8 cellular contexts compared by ENCODE assay signal in genomic region chrX:153981231-153981630, GRCh38. TPM values are rescaled to one million over a fixed set of nuclear protein-coding genes. Genes with fewer than 3 reads are reported as not detected.
A peak's percentile ranks its signal among the peaks of the same experiment; 100 is the strongest.
DNase-seq lines count a peak whose midpoint lies in the region; ATAC-seq and TF ChIP-seq lines count a peak whose summit lies in the region.

No MANE protein-coding gene starts in this region.

- H3K4me3 Mint-ChIP-seq in activated T-helper 2 cell treated with anti-CD3 and anti-CD28 coated beads, Interferon-gamma antibody, Interleukin-2, Interleukin-4, amounts not matched to agents 10 μg/mL and 5 μg/mL and 100 μg/mL, durations not matched to agents 14 hours and 24 hours and 36 hours (ENCODE audit: low read depth): peak overlapping the region; percentile 55
- peak overlapping the region; percentile 70 to 86 (median 78) for H3K4me3 Mint-ChIP-seq in naive thymus-derived CD4-positive, alpha-beta T cell
- no peak overlapping the region for H3K4me3 Mint-ChIP-seq in type B pancreatic cell

- peak overlapping the region; percentile 98 for H3K27ac Mint-ChIP-seq in activated T-helper 2 cell treated with anti-CD3 and anti-CD28 coated beads, Interferon-gamma antibody, Interleukin-2, Interleukin-4, amounts not matched to agents 10 μg/mL and 5 μg/mL and 100 μg/mL, durations not matched to agents 14 hours and 24 hours and 36 hours
- H3K27ac Mint-ChIP-seq in naive thymus-derived CD4-positive, alpha-beta T cell: peak overlapping the region; percentile 89 to 97 (median 96)
- H3K27ac Mint-ChIP-seq in type B pancreatic cell: peak overlapping the region; percentile 24

- POLR2A ChIA-PET in naive thymus-derived CD4-positive, alpha-beta T cell (lab: Charles Lee): interaction anchor here (0.9 to 2.8 kb wide), 10 partner anchors 11 to 448 kb away, joined by 3 to 53 read pairs (median 7); partner anchors contain the start of genes ARHGAP4, HCFC1, IRAK1 and RPL10

- CTCF ChIA-PET in naive thymus-derived CD4-positive, alpha-beta T cell (lab: Charles Lee): interaction anchor here (1.9 to 2.1 kb wide), 2 partner anchors 10 to 14 kb away, joined by 10 read pairs; partner anchors contain the start of gene HCFC1

- no peaks in the 10 kb centered on the region for H3K9me3 Mint-ChIP-seq in activated T-helper 2 cell treated with anti-CD3 and anti-CD28 coated beads, Interferon-gamma antibody, Interleukin-2, Interleukin-4, amounts not matched to agents 10 μg/mL and 5 μg/mL and 100 μg/mL, durations not matched to agents 14 hours and 24 hours and 36 hours
- H3K9me3 Mint-ChIP-seq in naive thymus-derived CD4-positive, alpha-beta T cell: no peaks in the 10 kb centered on the region
- no peaks in the 10 kb centered on the region for H3K9me3 Mint-ChIP-seq in type B pancreatic cell

- peak overlapping the region; percentile 68 for H3K27ac ChIP-seq in naive thymus-derived CD4-positive, alpha-beta T cell (ENCODE audit: low read depth, low read length)

- intact Hi-C loops in activated T-helper 2 cell treated with anti-CD3 and anti-CD28 coated beads, Interferon-gamma antibody, Interleukin-2, Interleukin-4, amounts not matched to agents 10 μg/mL and 5 μg/mL and 100 μg/mL, durations not matched to agents 14 hours and 24 hours and 36 hours (cut with micrococcal nuclease): loop anchor here (5.0 kb wide), 1 partner anchor 36 kb away; the partner anchor contains the start of gene IRAK1
- intact Hi-C loops in naive thymus-derived CD4-positive, alpha-beta T cell (cut with micrococcal nuclease): loop anchor here (1.0 kb wide), 1 partner anchor 9 kb away; the partner anchor contains the start of gene TMEM187 (in 2 of the 2)

- peaks cover 35% of the 10 kb centered on the region for H3K4me1 Mint-ChIP-seq in activated T-helper 2 cell treated with anti-CD3 and anti-CD28 coated beads, Interferon-gamma antibody, Interleukin-2, Interleukin-4, amounts not matched to agents 10 μg/mL and 5 μg/mL and 100 μg/mL, durations not matched to agents 14 hours and 24 hours and 36 hours (ENCODE audit: low read depth)
- H3K4me1 Mint-ChIP-seq in naive thymus-derived CD4-positive, alpha-beta T cell: peaks cover 18 to 53% (median 32%) of the 10 kb centered on the region in 7 donors
- peaks cover 6% of the 10 kb centered on the region for H3K4me1 Mint-ChIP-seq in type B pancreatic cell (ENCODE audit: unreplicated experiment)

- no peak for ATAC-seq in naive thymus-derived CD4-positive, alpha-beta T cell
- ATAC-seq in HG03460 (IDR thresholded peaks at IDR 0.05; ENCODE audit: unreplicated experiment) (no peak), GM21390 (IDR thresholded peaks at IDR 0.05; ENCODE audit: unreplicated experiment) (no peak)

- H3K27me3 ChIP-seq in naive thymus-derived CD4-positive, alpha-beta T cell (ENCODE audit: control insufficient read depth in 2 of 2, insufficient read depth in 2 of 2, low read length in 2 of 2): no peaks in the 10 kb centered on the region

- DNase-seq in activated effector memory CD4-positive, alpha-beta T cell treated with anti-CD3 and anti-CD28 coated beads, Interleukin-2, amount 50 U/mL, for 16 hours: peak; percentile 58
- no peak for DNase-seq in activated effector memory CD4-positive, alpha-beta T cell treated with Interleukin-2 at 50 U/mL for 16 hours
- DNase-seq in activated T-helper 2 cell treated with anti-CD3 and anti-CD28 coated beads, Interferon-gamma antibody, Interleukin-2, Interleukin-4, amounts not matched to agents 10 μg/mL and 5 μg/mL and 100 μg/mL, durations not matched to agents 14 hours and 24 hours and 36 hours (ENCODE audit: low spot score): no peak
- DNase-seq in naive thymus-derived CD4-positive, alpha-beta T cell: no peak
- DNase-seq in type B pancreatic cell (ENCODE audit: extremely low spot score, unreplicated experiment): no peak
- DNase-seq in RKO (ENCODE audit: low spot score): no peak

- no peaks in the 10 kb centered on the region for H3K36me3 ChIP-seq in naive thymus-derived CD4-positive, alpha-beta T cell (ENCODE audit: control insufficient read depth in 2 of 3, insufficient read depth in 3 of 3, low read length in 3 of 3)

- no peaks in the 10 kb centered on the region for H3K36me3 Mint-ChIP-seq in activated T-helper 2 cell treated with anti-CD3 and anti-CD28 coated beads, Interferon-gamma antibody, Interleukin-2, Interleukin-4, amounts not matched to agents 10 μg/mL and 5 μg/mL and 100 μg/mL, durations not matched to agents 14 hours and 24 hours and 36 hours (ENCODE audit: low read depth)
- H3K36me3 Mint-ChIP-seq in naive thymus-derived CD4-positive, alpha-beta T cell: no peaks in the 10 kb centered on the region
- H3K36me3 Mint-ChIP-seq in type B pancreatic cell: peaks cover 5% of the 10 kb centered on the region

- H3K9me3 ChIP-seq in naive thymus-derived CD4-positive, alpha-beta T cell (ENCODE audit: control insufficient read depth in 2 of 3, low read length in 3 of 3): no peaks in the 10 kb centered on the region

- peaks cover 37 to 41% of the 10 kb centered on the region in 2 donors for H3K4me1 ChIP-seq in naive thymus-derived CD4-positive, alpha-beta T cell (ENCODE audit: control insufficient read depth in 2 of 2, insufficient read depth in 2 of 2, low read length in 2 of 2)

- no peaks in the 10 kb centered on the region for H3K27me3 Mint-ChIP-seq in activated T-helper 2 cell treated with anti-CD3 and anti-CD28 coated beads, Interferon-gamma antibody, Interleukin-2, Interleukin-4, amounts not matched to agents 10 μg/mL and 5 μg/mL and 100 μg/mL, durations not matched to agents 14 hours and 24 hours and 36 hours (ENCODE audit: low read depth)
- no peaks in the 10 kb centered on the region for H3K27me3 Mint-ChIP-seq in naive thymus-derived CD4-positive, alpha-beta T cell
- no peaks in the 10 kb centered on the region for H3K27me3 Mint-ChIP-seq in type B pancreatic cell

- peak overlapping the region; percentile 25 for H3K4me3 ChIP-seq in naive thymus-derived CD4-positive, alpha-beta T cell (ENCODE audit: low read length)

- no peak for TF ChIP-seq CTCF in type B pancreatic cell (conservative IDR thresholded peaks at IDR 0.05)

RNA-seq across cellular contexts. Expression of gene TMEM187, which starts 8.7 kb away (rescaled TPM):
- 2.1 and 2.7 TPM in 2 replicates for total RNA-seq in activated T-helper 2 cell treated with anti-CD3 and anti-CD28 coated beads, Interferon-gamma antibody, Interleukin-2, Interleukin-4, amounts not matched to agents 10 μg/mL and 5 μg/mL and 100 μg/mL, durations not matched to agents 14 hours and 24 hours and 36 hours
- total RNA-seq in naive thymus-derived CD4-positive, alpha-beta T cell: 10 to 100 TPM in 2 of 5 experiments, 1 to 10 TPM in 3; 1.4 to 13.4 (median 7.1) TPM
- 10 to 100 TPM in 1 of 2 donors, 1 to 10 TPM in 1; 10.0 to 22.7 TPM for polyA plus RNA-seq in naive thymus-derived CD4-positive, alpha-beta T cell
- 14.4 and 15.2 TPM in 2 replicates for total RNA-seq in type B pancreatic cell (ENCODE audit: low replicate concordance)

RNA-seq across cellular contexts. Expression of gene HCFC1, which starts 9.6 kb away (rescaled TPM):
- total RNA-seq in activated T-helper 2 cell treated with anti-CD3 and anti-CD28 coated beads, Interferon-gamma antibody, Interleukin-2, Interleukin-4, amounts not matched to agents 10 μg/mL and 5 μg/mL and 100 μg/mL, durations not matched to agents 14 hours and 24 hours and 36 hours: 107 and 108 TPM in 2 replicates
- 100 to 1,000 TPM in 1 of 5 experiments, 10 to 100 TPM in 4; 52.3 to 106 (median 67.2) TPM for total RNA-seq in naive thymus-derived CD4-positive, alpha-beta T cell
- 10 to 100 TPM in 1 of 2 donors, 1 to 10 TPM in 1; 6.6 to 15.0 TPM for polyA plus RNA-seq in naive thymus-derived CD4-positive, alpha-beta T cell
- 81.2 and 98.0 TPM in 2 replicates for total RNA-seq in type B pancreatic cell (ENCODE audit: low replicate concordance)

RNA-seq across cellular contexts. Expression of gene RENBP, which starts 36.8 kb away (rescaled TPM):
- 11.4 and 12.4 TPM in 2 replicates for total RNA-seq in activated T-helper 2 cell treated with anti-CD3 and anti-CD28 coated beads, Interferon-gamma antibody, Interleukin-2, Interleukin-4, amounts not matched to agents 10 μg/mL and 5 μg/mL and 100 μg/mL, durations not matched to agents 14 hours and 24 hours and 36 hours
- 10 to 100 TPM; 14.8 to 32.7 (median 27.7) TPM for total RNA-seq in naive thymus-derived CD4-positive, alpha-beta T cell
- 1 to 10 TPM in 1 of 2 donors, under 1 TPM in 1; 0.47 to 1.3 TPM for polyA plus RNA-seq in naive thymus-derived CD4-positive, alpha-beta T cell
- 4.9 and 6.7 TPM in 2 replicates for total RNA-seq in type B pancreatic cell (ENCODE audit: low replicate concordance)

RNA-seq across cellular contexts. Expression of gene IRAK1, which starts 38.5 kb away (rescaled TPM):
- 150 and 151 TPM in 2 replicates for total RNA-seq in activated T-helper 2 cell treated with anti-CD3 and anti-CD28 coated beads, Interferon-gamma antibody, Interleukin-2, Interleukin-4, amounts not matched to agents 10 μg/mL and 5 μg/mL and 100 μg/mL, durations not matched to agents 14 hours and 24 hours and 36 hours
- 100 to 1,000 TPM in 2 of 5 experiments, 10 to 100 TPM in 3; 50.6 to 120 (median 61.6) TPM for total RNA-seq in naive thymus-derived CD4-positive, alpha-beta T cell
- 10 to 100 TPM; 20.0 to 47.2 TPM for polyA plus RNA-seq in naive thymus-derived CD4-positive, alpha-beta T cell
- total RNA-seq in type B pancreatic cell (ENCODE audit: low replicate concordance): 83.8 and 86.1 TPM in 2 replicates

RNA-seq across cellular contexts. Expression of gene NAA10, which starts 46.4 kb away (rescaled TPM):
- 127 and 128 TPM in 2 replicates for total RNA-seq in activated T-helper 2 cell treated with anti-CD3 and anti-CD28 coated beads, Interferon-gamma antibody, Interleukin-2, Interleukin-4, amounts not matched to agents 10 μg/mL and 5 μg/mL and 100 μg/mL, durations not matched to agents 14 hours and 24 hours and 36 hours
- 10 to 100 TPM; 45.2 to 79.7 (median 75.6) TPM for total RNA-seq in naive thymus-derived CD4-positive, alpha-beta T cell
- 10 to 100 TPM; 37.6 to 47.2 TPM for polyA plus RNA-seq in naive thymus-derived CD4-positive, alpha-beta T cell
- 73.8 and 82.7 TPM in 2 replicates for total RNA-seq in type B pancreatic cell (ENCODE audit: low replicate concordance)

Comparison
In these comparisons a context has a peak if more than half of its experiments do, and no peak if none do; other contexts are left out.
1. H3K27ac Mint-ChIP-seq: peak in every context shown above with its lines; median percentile 98 in activated T-helper 2 cell treated with anti-CD3 and anti-CD28 coated beads, Interferon-gamma antibody, Interleukin-2, Interleukin-4, amounts not matched to agents 10 μg/mL and 5 μg/mL and 100 μg/mL, durations not matched to agents 14 hours and 24 hours and 36 hours; 96 in naive thymus-derived CD4-positive, alpha-beta T cell; 24 in type B pancreatic cell.